In the genomic region with DNA sequence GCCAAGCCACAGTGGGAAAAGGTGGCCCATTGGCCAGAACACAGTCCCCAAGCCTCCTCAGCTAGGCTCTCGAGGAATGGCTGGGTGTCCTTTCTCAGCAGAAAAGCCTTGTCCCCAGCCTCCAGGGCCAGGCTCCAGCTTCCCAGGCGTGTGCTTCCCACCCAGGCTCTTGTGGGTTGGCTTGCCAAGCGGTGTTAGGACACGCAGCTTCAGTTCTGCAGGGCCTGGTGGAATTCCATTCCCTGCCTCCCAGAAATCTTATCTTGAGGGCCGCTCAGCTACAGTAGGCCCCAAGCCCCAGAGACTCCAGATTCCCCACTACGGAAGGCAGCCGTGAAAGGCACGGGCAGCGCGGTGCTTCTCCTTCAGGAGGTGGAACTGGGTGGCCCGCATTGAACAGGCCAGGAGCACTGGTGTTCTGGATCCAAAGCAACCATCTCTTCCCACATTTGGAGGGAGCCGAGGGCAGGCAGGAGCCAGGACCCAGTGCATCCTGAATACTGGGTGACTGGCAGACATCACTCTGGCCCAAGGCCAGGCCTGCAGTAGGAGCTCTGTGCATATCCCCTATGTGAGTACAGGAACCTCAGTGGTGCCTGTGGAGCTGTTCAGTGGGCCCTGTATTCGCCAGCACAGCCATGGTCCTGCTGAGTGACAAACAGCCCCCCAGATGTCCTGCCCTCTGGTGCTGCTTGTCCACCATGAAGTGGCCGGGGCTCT, we compare ENCODE assay signal across 17 cellular contexts. TPM values are rescaled to one million over a fixed set of nuclear protein-coding genes. Genes with fewer than 3 reads are reported as not detected.
DNase-seq lines count a peak whose midpoint lies in the region; FAIRE-seq and TF ChIP-seq lines count a peak whose summit lies in the region.
"Had no signal": no experiment of that assay in that cellular context is flagged by ENCODE, and none has a peak within 500 bp of the region (broad histone marks: within the 10 kb centered on the region; RNA-seq: fewer than 3 reads in every experiment).

No MANE protein-coding gene starts in this region.

- H3K4me1 ChIP-seq in cardiac muscle cell (ENCODE audit: low read depth), result peaks cover 10% of the 10 kb centered on the region
- H3K4me1 ChIP-seq in kidney (ENCODE audit: control insufficient read depth in 1 of 2, insufficient read depth in 1 of 2, low read depth in 1 of 2, low read length in 2 of 2), result no peaks in the 10 kb centered on the region

- H3K9me3 ChIP-seq in cardiac muscle cell (ENCODE audit: low read depth) (no peaks in the 10 kb centered on the region), kidney (ENCODE audit: control insufficient read depth in 1 of 2, low read length in 2 of 2) (no peaks in the 10 kb centered on the region)

- intact Hi-C loops in cardiac septum (cut with DNase I), result no loop called here
- intact Hi-C loops in kidney (cut with DNase I), result no loop called here
- intact Hi-C loops in posterior vena cava (cut with DNase I), result no loop called here

- DNase-seq in cardiac muscle cell (ENCODE audit: low read depth in 1 of 2, low spot score in 1 of 2) (peak; percentile 62 to 85), cardiac septum (ENCODE audit: low spot score) (no peak), kidney (peak; percentile 57), posterior vena cava (ENCODE audit: low spot score) (peak; percentile 76), ACHN (no peak), NCI-H774 (lab: John Stamatoyannopoulos, UW) (no peak)
- no peak for DNase-seq in stimulated activated CD4-positive, alpha-beta T cell treated with anti-CD3 and anti-CD28 coated beads, Interleukin-12 subunit alpha, Interleukin-12 subunit beta, amount 100 ng/mL, for 4 hours
- DNase-seq: CD4-positive, alpha-beta memory T cell; DMS53; EL; NCI-H1105; OCI-M1; SIG-M5 had no signal

- no peak overlapping the region for H3K9ac ChIP-seq in kidney (ENCODE audit: low read length in 2 of 2)

- no peak for FAIRE-seq in kidney (lab: Jason Lieb, UNC)
- FAIRE-seq: A204.1, GM12891, K562 had no signal

- H3K36me3 ChIP-seq in cardiac muscle cell (no peaks in the 10 kb centered on the region), kidney (ENCODE audit: control insufficient read depth in 1 of 2, insufficient read depth in 2 of 2, low read length in 2 of 2) (no peaks in the 10 kb centered on the region)

- TF ChIP-seq CTCF in cardiac muscle cell (IDR thresholded peaks at IDR 0.05; ENCODE audit: low read depth, low read length) (no peak), kidney (IDR thresholded peaks at IDR 0.05; ENCODE audit: borderline replicate concordance, extremely low read depth, insufficient read depth) (no peak)

- H3K4me3 ChIP-seq in cardiac muscle cell (no peak overlapping the region), kidney (ENCODE audit: low read length in 2 of 2) (no peak overlapping the region)
- H3K4me3 ChIP-seq: GM23338, K562 had no signal

- peak overlapping the region; percentile 57 for H3K27ac ChIP-seq in cardiac muscle cell
- no peak overlapping the region for H3K27ac ChIP-seq in kidney (ENCODE audit: low read depth in 2 of 2, low read length in 2 of 2)

- in situ Hi-C loops in ACHN (cut with HindIII; ENCODE audit: low pct_ligation_motif_present, low pct_unique_long_range_greater_than_20kb, low sequenced_read_pairs), result no loop called here

- H3K27me3 ChIP-seq in cardiac muscle cell, result no peaks in the 10 kb centered on the region

RNA-seq across cellular contexts. Expression of a gene that starts 16.7 kb away (rescaled TPM):
- total RNA-seq in cardiac muscle cell (3.1 and 8.8 TPM in 2 replicates), cardiac septum (0.57 TPM), kidney (4.4 TPM), posterior vena cava (1 to 10 TPM; 1.8 to 3.5 TPM)
- polyA plus RNA-seq in cardiac muscle cell (2.3 and 3.1 TPM in 2 replicates), kidney (ENCODE audit: insufficient read depth, low read depth, low replicate concordance) (0.22 TPM)

Comparison
In these comparisons a context has a peak if more than half of its experiments do, and no peak if none do; other contexts are left out.
1. DNase-seq: peak in cardiac muscle cell (2 of 2), kidney (single experiment) and posterior vena cava (single experiment); none in cardiac septum (single experiment), ACHN (single experiment), NCI-H774 (single experiment) and stimulated activated CD4-positive, alpha-beta T cell treated with anti-CD3 and anti-CD28 coated beads, Interleukin-12 subunit alpha, Interleukin-12 subunit beta, amount 100 ng/mL, for 4 hours (single experiment).